Comparison of ENCODE assay signal across 26 cellular contexts in genomic region chr6:138271451-138271850, GRCh38. TPM values are rescaled to one million over a fixed set of nuclear protein-coding genes. Genes with fewer than 3 reads are reported as not detected.
"Had no signal": no experiment of that assay in that cellular context is flagged by ENCODE, and none has a peak within 500 bp of the region (broad histone marks: within the 10 kb centered on the region; RNA-seq: fewer than 3 reads in every experiment).

No MANE protein-coding gene starts in this region.

- H3K36me3 ChIP-seq: suprapubic skin, thoracic aorta, thyroid gland, tibial artery, tibial nerve, transverse colon, upper lobe of left lung, upper lobe of right lung, uterus, vagina had no signal

- H3K4me3 ChIP-seq: stomach, suprapubic skin, testis, thoracic aorta, thyroid gland, tibial artery, tibial nerve, transverse colon, upper lobe of left lung, upper lobe of right lung, uterus, vagina had no signal

- DNase-seq: stimulated activated CD4-positive, alpha-beta T cell treated with anti-CD3 and anti-CD28 coated beads, Interleukin-2, amount 100 ng/mL, for 48 hours; stimulated activated CD4-positive, alpha-beta T cell treated with anti-CD3 and anti-CD28 coated beads, Interleukin-4, amount 100 ng/mL, for 1 hour; stimulated activated CD4-positive, alpha-beta T cell treated with anti-CD3 and anti-CD28 coated beads, Interleukin-4, amount 100 ng/mL, for 24 hours; stimulated activated CD4-positive, alpha-beta T cell treated with anti-CD3 and anti-CD28 coated beads, Interleukin-4, amount 100 ng/mL, for 4 hours; stimulated activated CD8-positive, alpha-beta memory T cell treated with anti-CD3 and anti-CD28 coated beads, Interleukin-4, amount 100 ng/mL, for 48 hours; stimulated activated naive B cell treated with anti-CD40 and anti-IgM and Interleukin-4, amounts not matched to agents 10 μg/mL and 1 μg/mL and 100 μg/mL, for 72 hours; stimulated activated naive CD4-positive, alpha-beta T cell; stimulated activated naive CD4-positive, alpha-beta T cell treated with Interleukin-2 at 50 U/mL for 16 hours; stimulated activated naive CD8-positive, alpha-beta T cell treated with anti-CD3 and anti-CD28 coated beads, Interleukin-15, amount 100 ng/mL, for 72 hours; stimulated activated naive CD8-positive, alpha-beta T cell treated with anti-CD3 and anti-CD28 coated beads, Interleukin-15, Interleukin-2, amounts not matched to agents 100 U/mL and 50 U/mL, for 24 hours; stomach; substantia nigra; testis; thyroid gland; tibial artery; transverse colon; upper lobe of left lung; upper lobe of right lung; uterus had no signal

- H3K27me3 ChIP-seq: stomach, suprapubic skin, testis, thyroid gland, tibial artery, tibial nerve, transverse colon, upper lobe of left lung, upper lobe of right lung, uterus, vagina had no signal

- H3K4me1 ChIP-seq: suprapubic skin, testis, thyroid gland, tibial artery, tibial nerve, transverse colon, upper lobe of right lung, uterus, vagina had no signal

- H3K27ac ChIP-seq: suprapubic skin, testis, thoracic aorta, thyroid gland, tibial artery, tibial nerve, transverse colon, upper lobe of left lung, upper lobe of right lung, uterus, vagina had no signal

- H3K9me3 ChIP-seq: stomach, suprapubic skin, testis, thoracic aorta, thyroid gland, tibial artery, tibial nerve, transverse colon, upper lobe of left lung, upper lobe of right lung, uterus, vagina had no signal

- ATAC-seq: stimulated activated memory B cell treated with anti-CD40 and anti-IgM and Interleukin-4, amounts not matched to agents 10 μg/mL and 1 μg/mL and 100 μg/mL, for 72 hours; stimulated activated naive B cell treated with anti-CD40 and anti-IgM and Interleukin-4, amounts not matched to agents 10 μg/mL and 1 μg/mL and 100 μg/mL, for 72 hours; stimulated activated naive CD8-positive, alpha-beta T cell treated with anti-CD3 and anti-CD28 coated beads, Interleukin-15, amount 100 ng/mL, for 72 hours; stimulated activated naive CD8-positive, alpha-beta T cell treated with anti-CD3 and anti-CD28 coated beads, Interleukin-15, Interleukin-2, amounts not matched to agents 100 U/mL and 50 U/mL, for 24 hours; upper lobe of right lung had no signal

RNA-seq across cellular contexts. Expression of gene PBOV1, which starts 53.2 kb away (rescaled TPM):
- polyA plus RNA-seq: stomach, thymus, urinary bladder had no signal
